ENCODE assay signal across 8 cellular contexts in genomic region chr18:11700876-11701275, GRCh38.
"Had no signal": no experiment of that assay in that cellular context is flagged by ENCODE, and none has a peak within 500 bp of the region (broad histone marks: within the 10 kb centered on the region; RNA-seq: fewer than 3 reads in every experiment).

No MANE protein-coding gene starts in this region.

- H3K4me3 ChIP-seq: GM23248, GM23338, HAP-1 had no signal

- H3K4me1 ChIP-seq: HAP-1 had no signal

- H3K4me1 Mint-ChIP-seq: GM23338 had no signal

- H3K36me3 ChIP-seq: HAP-1 had no signal

- H3K9me3 Mint-ChIP-seq: GM23338, H9, HFFc6 had no signal

- H3K27ac Mint-ChIP-seq: GM23338, HFFc6 had no signal

- H3K4me3 Mint-ChIP-seq: GM23338, H9, HFFc6 had no signal

- H3K9me3 ChIP-seq: HAP-1 had no signal

- DNase-seq: GM23248, GOT3, H7, H9, HCEC 1CT, HFFc6 had no signal

- H3K27ac ChIP-seq: GM23248 had no signal
